Comparison of ENCODE assay signal across 1 cellular context in genomic region chr12:130904936-130905455, GRCh38. TPM values are rescaled to one million over a fixed set of nuclear protein-coding genes. Genes with fewer than 3 reads are reported as not detected.
"Had no signal": no experiment of that assay in that cellular context is flagged by ENCODE, and none has a peak within 500 bp of the region (broad histone marks: within the 10 kb centered on the region; RNA-seq: fewer than 3 reads in every experiment).

No MANE protein-coding gene starts in this region.

RNA-seq across cellular contexts. Expression of gene ADGRD1, which starts 48.7 kb away (rescaled TPM):
- total RNA-seq: activated naive CD4-positive, alpha-beta T cell treated with anti-CD3 and anti-CD28 coated beads for 36 hours had no signal
